In genomic region chr11:128424271-128424709, GRCh38 we compare ENCODE assay signal across 1 cellular context.
TF ChIP-seq lines count a peak whose summit lies in the region.

No MANE protein-coding gene starts in this region.

TF ChIP-seq in IMR-90, 13 proteins besides CTCF, POLR2A, EP300 and RAD21:
- TF ChIP-seq BHLHE40 (IDR thresholded peaks at IDR 0.05; ENCODE audit: low read depth, low read length) (no peak), CHD1 (IDR thresholded peaks at IDR 0.05; ENCODE audit: low read depth, low read length) (no peak), MXI1 (IDR thresholded peaks at IDR 0.05; ENCODE audit: borderline replicate concordance, low read depth, low read length) (no peak), RCOR1 (IDR thresholded peaks at IDR 0.05; ENCODE audit: insufficient replicate concordance, low read length) (no peak), MAFK (IDR thresholded peaks at IDR 0.05; ENCODE audit: low read depth, low read length) (no peak), SMC3 (IDR thresholded peaks at IDR 0.05; ENCODE audit: low read depth, low read length) (no peak), CEBPB (IDR thresholded peaks at IDR 0.05; ENCODE audit: low read depth, low read length) (no peak), MAZ (IDR thresholded peaks at IDR 0.05; ENCODE audit: borderline replicate concordance, low read depth, low read length) (no peak), RFX5 (IDR thresholded peaks at IDR 0.05; ENCODE audit: low read depth, low read length) (no peak), FOS (IDR thresholded peaks at IDR 0.05; ENCODE audit: low read depth, low read length) (no peak), NFE2L2 (IDR thresholded peaks at IDR 0.05; ENCODE audit: low read depth, low read length) (no peak)
- TF ChIP-seq, protein P1, sequence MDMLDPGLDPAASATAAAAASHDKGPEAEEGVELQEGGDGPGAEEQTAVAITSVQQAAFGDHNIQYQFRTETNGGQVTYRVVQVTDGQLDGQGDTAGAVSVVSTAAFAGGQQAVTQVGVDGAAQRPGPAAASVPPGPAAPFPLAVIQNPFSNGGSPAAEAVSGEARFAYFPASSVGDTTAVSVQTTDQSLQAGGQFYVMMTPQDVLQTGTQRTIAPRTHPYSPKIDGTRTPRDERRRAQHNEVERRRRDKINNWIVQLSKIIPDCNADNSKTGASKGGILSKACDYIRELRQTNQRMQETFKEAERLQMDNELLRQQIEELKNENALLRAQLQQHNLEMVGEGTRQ (IDR thresholded peaks at IDR 0.05; ENCODE audit: low read depth, low read length), result no peak
- TF ChIP-seq, protein P2, sequence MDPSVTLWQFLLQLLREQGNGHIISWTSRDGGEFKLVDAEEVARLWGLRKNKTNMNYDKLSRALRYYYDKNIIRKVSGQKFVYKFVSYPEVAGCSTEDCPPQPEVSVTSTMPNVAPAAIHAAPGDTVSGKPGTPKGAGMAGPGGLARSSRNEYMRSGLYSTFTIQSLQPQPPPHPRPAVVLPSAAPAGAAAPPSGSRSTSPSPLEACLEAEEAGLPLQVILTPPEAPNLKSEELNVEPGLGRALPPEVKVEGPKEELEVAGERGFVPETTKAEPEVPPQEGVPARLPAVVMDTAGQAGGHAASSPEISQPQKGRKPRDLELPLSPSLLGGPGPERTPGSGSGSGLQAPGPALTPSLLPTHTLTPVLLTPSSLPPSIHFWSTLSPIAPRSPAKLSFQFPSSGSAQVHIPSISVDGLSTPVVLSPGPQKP (IDR thresholded peaks at IDR 0.05; ENCODE audit: borderline replicate concordance, low read depth, low read length), result no peak
